18 cellular contexts compared by ENCODE assay signal in the genomic region with DNA sequence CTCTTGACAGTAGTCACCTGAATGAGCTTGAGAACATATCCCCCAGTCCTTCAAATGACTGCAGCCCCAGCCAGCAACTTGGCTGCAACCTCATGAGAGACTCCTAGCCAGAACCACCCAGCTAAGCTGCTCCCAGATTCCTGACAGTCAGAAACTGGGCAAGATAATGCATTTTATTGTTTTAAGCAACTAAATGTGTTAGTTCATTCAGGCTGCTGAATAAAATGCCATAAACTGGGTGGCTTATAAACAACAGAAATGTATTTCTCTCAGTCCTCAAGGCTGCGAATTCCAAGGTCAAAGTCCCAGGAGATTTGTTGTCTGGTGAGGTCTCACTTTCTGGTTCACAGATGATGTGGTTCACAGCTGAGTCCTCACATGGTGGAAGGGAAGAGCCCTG. TPM values are rescaled to one million over a fixed set of nuclear protein-coding genes. Genes with fewer than 3 reads are reported as not detected.
A peak's percentile ranks its signal among the peaks of the same experiment; 100 is the strongest.
DNase-seq lines count a peak whose midpoint lies in the region; ATAC-seq, FAIRE-seq and TF ChIP-seq lines count a peak whose summit lies in the region.
"Had no signal": no experiment of that assay in that cellular context is flagged by ENCODE, and none has a peak within 500 bp of the region (broad histone marks: within the 10 kb centered on the region; RNA-seq: fewer than 3 reads in every experiment).

No MANE protein-coding gene starts in this region.

- H3K14ac ChIP-seq in mesenchymal stem cell (ENCODE audit: low read length in 2 of 2): no peak overlapping the region

- peak overlapping the region; percentile 37 for H3K4me3 Mint-ChIP-seq in HFFc6
- H3K4me3 Mint-ChIP-seq: CD4-positive, alpha-beta T cell had no signal

- no peak overlapping the region for H2BK12ac ChIP-seq in mesenchymal stem cell (ENCODE audit: low read length in 2 of 2)

- peak overlapping the region; percentile 87 for H3K27ac Mint-ChIP-seq in HFFc6
- H3K27ac Mint-ChIP-seq: CD4-positive, alpha-beta T cell had no signal

- H4K91ac ChIP-seq in mesenchymal stem cell (ENCODE audit: low read length): no peak overlapping the region

- no peak for DNase-seq in AG04450 (ENCODE audit: low read depth, low spot score)
- no peak for DNase-seq in HFFc6
- no peak for DNase-seq in bronchial epithelial cell (ENCODE audit: low read depth)
- no peak for DNase-seq in mesenchymal stem cell
- DNase-seq in activated CD8-positive, alpha-beta memory T cell treated with anti-CD3 and anti-CD28 coated beads, Interleukin-2, amount 50 U/mL, for 48 hours: no peak
- no peak for DNase-seq in glomerular visceral epithelial cell (ENCODE audit: extremely low spot score)
- DNase-seq in NCI-H69 (lab: John Stamatoyannopoulos, UW): no peak
- DNase-seq: CD4-positive, alpha-beta T cell; DMS79; NCI-H187 treated with DMSO at 0.1 percent for 48 hours; NCI-H446; NCI-H774; PC-9 had no signal

- H2AK5ac ChIP-seq in mesenchymal stem cell (ENCODE audit: low read length, severe bottlenecking): peak overlapping the region; percentile 33

- no peak overlapping the region for H2BK120ac ChIP-seq in mesenchymal stem cell (ENCODE audit: low read depth, low read length)

- H3K27ac ChIP-seq in AG04450 (ENCODE audit: low read depth, low read length) (peak overlapping the region; percentile 94), mesenchymal stem cell (ENCODE audit: low read length, poor library complexity, severe bottlenecking) (no peak overlapping the region)
- H3K27ac ChIP-seq: PC-9 had no signal

- H3K27me3 Mint-ChIP-seq in HFFc6 (ENCODE audit: insufficient read depth): peaks cover 3% of the 10 kb centered on the region

- FAIRE-seq in bronchial epithelial cell (lab: Jason Lieb, UNC): peak; percentile 28
- FAIRE-seq: A549, G401.6, GM12892, HepG2 had no signal

- no peak overlapping the region for H2BK5ac ChIP-seq in mesenchymal stem cell (ENCODE audit: low read depth, low read length, poor library complexity, severe bottlenecking)

- no peak overlapping the region for H3K18ac ChIP-seq in mesenchymal stem cell (ENCODE audit: low read depth in 1 of 2, low read length in 2 of 2)

- 100% methylated on average over 1 of the region's 1 CpG for WGBS in mesenchymal stem cell

- no peak overlapping the region for H4K8ac ChIP-seq in mesenchymal stem cell (ENCODE audit: low read length)

- no peak for TF ChIP-seq CTCF in AG04450 (IDR thresholded peaks at IDR 0.05; ENCODE audit: low read depth, low read length)
- TF ChIP-seq CTCF in HFFc6 (IDR thresholded peaks at IDR 0.05): no peak
- TF ChIP-seq CTCF in bronchial epithelial cell (IDR thresholded peaks at IDR 0.05; ENCODE audit: insufficient read depth, low read length, severe bottlenecking): no peak

- CTCF ChIA-PET in AG04450 (lab: Charles Lee): no interaction called here

- no peak overlapping the region for H3K23ac ChIP-seq in mesenchymal stem cell (ENCODE audit: low read length in 2 of 2)

- no peak overlapping the region for H2BK15ac ChIP-seq in mesenchymal stem cell (ENCODE audit: low read depth, poor library complexity, severe bottlenecking)

- no peak overlapping the region for H3K4ac ChIP-seq in mesenchymal stem cell (ENCODE audit: low read depth in 1 of 2, low read length in 2 of 2)

- peak overlapping the region; percentile 0 for H3K9ac ChIP-seq in mesenchymal stem cell (ENCODE audit: low read length)

- H3K4me1 ChIP-seq in mesenchymal stem cell (ENCODE audit: control insufficient read depth, insufficient read depth, low read depth, low read length): peaks cover 6% of the 10 kb centered on the region

- no peak overlapping the region for H2AFZ ChIP-seq in mesenchymal stem cell (ENCODE audit: low read depth, low read length)
- H2AFZ ChIP-seq: PC-9 had no signal

- H3K36me3 ChIP-seq in bronchial epithelial cell (ENCODE audit: control insufficient read depth, insufficient read depth, low read length) (no peaks in the 10 kb centered on the region), mesenchymal stem cell (ENCODE audit: control insufficient read depth in 1 of 2, insufficient read depth in 2 of 2, low read depth in 1 of 2, low read length in 2 of 2) (no peaks in the 10 kb centered on the region)

- ATAC-seq in HG02610 (IDR thresholded peaks at IDR 0.05; ENCODE audit: unreplicated experiment): no peak
- ATAC-seq: A549, HepG2 had no signal

- no peaks in the 10 kb centered on the region for H3K9me3 Mint-ChIP-seq in HFFc6
- H3K9me3 Mint-ChIP-seq: CD4-positive, alpha-beta T cell had no signal

- peaks cover 46% of the 10 kb centered on the region for H3K4me1 Mint-ChIP-seq in HFFc6 (ENCODE audit: low read depth)

- no peaks in the 10 kb centered on the region for H3K9me3 ChIP-seq in AG04450 (ENCODE audit: control insufficient read depth, insufficient read depth, low read length)
- no peaks in the 10 kb centered on the region for H3K9me3 ChIP-seq in mesenchymal stem cell (ENCODE audit: control insufficient read depth, low read length)
- H3K9me3 ChIP-seq: A549 had no signal

- POLR2A ChIA-PET in AG04450 (lab: Yijun Ruan, JAX): interaction anchor here (0.6 to 1.8 kb wide), 3 partner anchors 9 to 901 kb away, joined by 3 to 9 read pairs (median 5); no protein-coding TSS in a partner anchor

- H3K27me3 ChIP-seq in AG04450 (ENCODE audit: control insufficient read depth, insufficient read depth, low read length) (no peaks in the 10 kb centered on the region), bronchial epithelial cell (ENCODE audit: control insufficient read depth, insufficient read depth, low read length) (no peaks in the 10 kb centered on the region), mesenchymal stem cell (ENCODE audit: control insufficient read depth in 1 of 2, insufficient read depth in 1 of 2, low read length in 2 of 2) (peaks cover 0 to 11% of the 10 kb centered on the region in 2 experiments)

- no peaks in the 10 kb centered on the region for H3K79me1 ChIP-seq in mesenchymal stem cell (replicated peaks; ENCODE audit: low read length, poor library complexity, severe bottlenecking)

- H3K4me3 ChIP-seq in AG04450 (ENCODE audit: low read depth, low read length): no peak overlapping the region
- no peak overlapping the region for H3K4me3 ChIP-seq in bronchial epithelial cell (ENCODE audit: low read depth, low read length)
- H3K4me3 ChIP-seq in mesenchymal stem cell (ENCODE audit: insufficient read depth in 1 of 2, low read depth in 1 of 2, low read length in 2 of 2): no peak overlapping the region
- H3K4me3 ChIP-seq: A549, PC-9 had no signal

- no peaks in the 10 kb centered on the region for H3K36me3 Mint-ChIP-seq in HFFc6 (ENCODE audit: low read depth)

- no peak overlapping the region for H3K4me2 ChIP-seq in mesenchymal stem cell (ENCODE audit: low read length, poor library complexity, severe bottlenecking)

RNA-seq across cellular contexts. Expression of a gene that starts 5.8 kb away (rescaled TPM):
- 215 and 247 TPM in 2 replicates for polyA plus RNA-seq in AG04450 (2011; rRNA removed)
- 171 and 216 TPM in 2 replicates for polyA minus RNA-seq in AG04450 (2011; rRNA and poly(A)+ RNA removed)
- 100 to 1,000 TPM; 151 to 209 (median 191) TPM for total RNA-seq in HFFc6 (2021; fragmentation: NEBNext Ultra II Directional; extraction: Animal tissue kit (Norgen Biotek cat#: 25700))
- total RNA-seq in bronchial epithelial cell: 3.1 and 5.3 TPM in 2 replicates
- 79.7 TPM for polyA plus RNA-seq in mesenchymal stem cell (2013, experiment 1 of 2)
- polyA plus RNA-seq in mesenchymal stem cell (2013, experiment 2 of 2): 80.3 TPM
- total RNA-seq: CD4-positive, alpha-beta T cell; HepG2 had no signal
- polyA plus RNA-seq: A549, HepG2 had no signal

Comparison
In these comparisons a context has a peak if more than half of its experiments do, and no peak if none do; other contexts are left out.
1. RNA of a gene that starts 5.8 kb away (total RNA-seq): 151 to 209 TPM in HFFc6; 3.1 to 5.3 TPM in bronchial epithelial cell; every median in the first group is over 10 times any median in the second.